Comparison of ENCODE assay signal across 8 cellular contexts in genomic region chr11:33256031-33256807, GRCh38. TPM values are rescaled to one million over a fixed set of nuclear protein-coding genes. Genes with fewer than 3 reads are reported as not detected.
DNase-seq lines count a peak whose midpoint lies in the region; ATAC-seq, FAIRE-seq and TF ChIP-seq lines count a peak whose summit lies in the region.

No MANE protein-coding gene starts in this region.

- H3K9me3 Mint-ChIP-seq in activated naive CD4-positive, alpha-beta T cell treated with anti-CD3 and anti-CD28 coated beads for 36 hours = peaks cover under 1% of the 10 kb centered on the region

- CTCF ChIA-PET in activated naive CD4-positive, alpha-beta T cell treated with anti-CD3 and anti-CD28 coated beads for 36 hours (lab: Charles Lee) = interaction anchor here (0.7 to 1.2 kb wide), 2 partner anchors 15 to 89 kb away, joined by 3 read pairs; no protein-coding TSS in a partner anchor

- H3K27me3 ChIP-seq in WERI-Rb-1 (ENCODE audit: insufficient read depth, low read depth, severe bottlenecking) = no peaks in the 10 kb centered on the region
- H3K27me3 ChIP-seq in right cardiac atrium (ENCODE audit: control insufficient read depth, insufficient read depth) = no peaks in the 10 kb centered on the region
- no peaks in the 10 kb centered on the region for H3K27me3 ChIP-seq in spleen (replicated peaks in 1 of 7)

- H3K27ac Mint-ChIP-seq in activated naive CD4-positive, alpha-beta T cell treated with anti-CD3 and anti-CD28 coated beads for 36 hours = peak overlapping the region; percentile 96

- H3K4me1 Mint-ChIP-seq in activated naive CD4-positive, alpha-beta T cell treated with anti-CD3 and anti-CD28 coated beads for 36 hours (ENCODE audit: low read depth) = peaks cover 21% of the 10 kb centered on the region

- H3K36me3 Mint-ChIP-seq in activated naive CD4-positive, alpha-beta T cell treated with anti-CD3 and anti-CD28 coated beads for 36 hours (ENCODE audit: low read depth) = peaks cover 2% of the 10 kb centered on the region

- no peak for DNase-seq in activated naive CD4-positive, alpha-beta T cell treated with anti-CD3 and anti-CD28 coated beads for 36 hours
- DNase-seq in activated naive CD4-positive, alpha-beta T cell treated with Interleukin-2 at 50 U/mL for 16 hours = no peak
- DNase-seq in WERI-Rb-1 = no peak
- DNase-seq in right cardiac atrium = no peak
- DNase-seq in spleen = no peak
- DNase-seq in D721Med (ENCODE audit: insufficient read length, low spot score) = no peak
- DNase-seq in foreskin melanocyte = no peak

- H3K4me3 ChIP-seq in WERI-Rb-1 (ENCODE audit: low read depth, low read length) (peak overlapping the region; percentile 94), right cardiac atrium (ENCODE audit: low read length) (peak overlapping the region; percentile 90), spleen (peak overlapping the region; percentile 64 to 98 (median 75))

- H3K36me3 ChIP-seq in WERI-Rb-1 = peaks cover 7% of the 10 kb centered on the region; the same call in 1 of the 2 replicates
- H3K36me3 ChIP-seq in spleen = no peaks in the 10 kb centered on the region

- H3K4me1 ChIP-seq in right cardiac atrium (ENCODE audit: control insufficient read depth, insufficient read depth, low read length) (no peaks in the 10 kb centered on the region), spleen (peaks cover 8 to 42% (median 30%) of the 10 kb centered on the region in 6 donors)

- no peaks in the 10 kb centered on the region for H3K27me3 Mint-ChIP-seq in activated naive CD4-positive, alpha-beta T cell treated with anti-CD3 and anti-CD28 coated beads for 36 hours (ENCODE audit: low read depth)

- 65% methylated on average over 12 of the region's 12 CpGs for WGBS in right cardiac atrium
- 67 to 73% (median 70%) methylated on average over 12 of the region's 12 CpGs for WGBS in spleen, 5 donors

- H3K27ac ChIP-seq in WERI-Rb-1 (peak overlapping the region; percentile 93), right cardiac atrium (ENCODE audit: low read length) (peak overlapping the region; percentile 100), spleen (peak overlapping the region; percentile 99 to 100 (median 100))

- no peak for TF ChIP-seq CTCF in WERI-Rb-1 (IDR thresholded peaks at IDR 0.05; ENCODE audit: low read depth, low read length)
- TF ChIP-seq CTCF in spleen (IDR thresholded peaks at IDR 0.05 in 8 of 11, conservative IDR thresholded peaks at IDR 0.05 in 3 of 11) = no peak
- TF ChIP-seq CTCF in D721Med (IDR thresholded peaks at IDR 0.05; ENCODE audit: insufficient read depth, missing control alignments) = no peak

- H3K4me3 Mint-ChIP-seq in activated naive CD4-positive, alpha-beta T cell treated with anti-CD3 and anti-CD28 coated beads for 36 hours = peak overlapping the region; percentile 91

- TF ChIP-seq POLR2A in spleen (IDR thresholded peaks at IDR 0.05) = no peak

- H3K9me3 ChIP-seq in WERI-Rb-1 (ENCODE audit: severe bottlenecking) (no peaks in the 10 kb centered on the region), right cardiac atrium (ENCODE audit: control insufficient read depth, low read length) (no peaks in the 10 kb centered on the region), spleen (no peaks in the 10 kb centered on the region)

- ATAC-seq in right cardiac atrium (no peak), GM19351 (IDR thresholded peaks at IDR 0.05; ENCODE audit: unreplicated experiment) (no peak)

- intact Hi-C loops in activated naive CD4-positive, alpha-beta T cell treated with anti-CD3 and anti-CD28 coated beads for 36 hours (cut with micrococcal nuclease) = loop anchor here (5.0 kb wide), 6 partner anchors 434 to 1661 kb away; partner anchors contain the start of genes APIP, CAPRIN1, CD59 and PAX6
- intact Hi-C loops in right cardiac atrium (cut with DNase I) (loop anchor here (5.0 to 10.0 kb wide), 2 partner anchors 71 to 91 kb away; partner anchors contain the start of gene CSTF3 (in 3 of the 4)), spleen (cut with DNase I; ENCODE audit: low total_unique reads) (loop anchor here (10.0 kb wide), 1 partner anchor 81 kb away; no protein-coding TSS in a partner anchor)

- FAIRE-seq in D721Med (lab: Jason Lieb, UNC) = no peak

RNA-seq across cellular contexts. Expression of gene HIPK3, which starts 1.0 kb away (rescaled TPM):
- 10 to 100 TPM; 23.9 to 24.0 TPM for total RNA-seq in activated naive CD4-positive, alpha-beta T cell treated with anti-CD3 and anti-CD28 coated beads for 36 hours
- total RNA-seq in right cardiac atrium (100 to 1,000 TPM; 207 to 272 (median 234) TPM), spleen (100 to 1,000 TPM; 112 to 192 (median 135) TPM)
- polyA plus RNA-seq in right cardiac atrium (32.0 TPM), spleen (10 to 100 TPM; 11.5 to 17.1 (median 12.8) TPM)

Comparison
In these comparisons a context has a peak if more than half of its experiments do, and no peak if none do; other contexts are left out.
1. RNA of gene HIPK3, which starts 1.0 kb away (total RNA-seq): 207 to 272 TPM in right cardiac atrium and 112 to 192 TPM in spleen; 23.9 to 24.0 TPM in activated naive CD4-positive, alpha-beta T cell treated with anti-CD3 and anti-CD28 coated beads for 36 hours; every median in the first group is over 4 times any median in the second.
2. Peak in every context shown above with its lines, with median percentiles within 50 percentile points of each other: H3K27ac ChIP-seq and H3K4me3 ChIP-seq.